Comparison of ENCODE assay signal across 1 cellular context in genomic region chr12:50149311-50149710, GRCh38.
TF ChIP-seq lines count a peak whose summit lies in the region.

No MANE protein-coding gene starts in this region.

TF ChIP-seq in endothelial cell of umbilical vein, 7 proteins besides CTCF, POLR2A, EP300 and RAD21:
- no peak for TF ChIP-seq GATA2 (IDR thresholded peaks at IDR 0.05; ENCODE audit: insufficient read depth, insufficient read length, low read depth, low read length)
- no peak for TF ChIP-seq MYC (IDR thresholded peaks at IDR 0.05; ENCODE audit: low read depth, low read length)
- TF ChIP-seq JUN (IDR thresholded peaks at IDR 0.05; ENCODE audit: borderline replicate concordance, insufficient read depth, insufficient read length, low read depth) = no peak
- no peak for TF ChIP-seq POLR2AphosphoS5 (IDR thresholded peaks at IDR 0.05; ENCODE audit: insufficient read depth, low read depth, low read length)
- TF ChIP-seq MAX (IDR thresholded peaks at IDR 0.05; ENCODE audit: insufficient read depth, insufficient read length) = no peak
- no peak for TF ChIP-seq EZH2 (IDR thresholded peaks at IDR 0.05; ENCODE audit: borderline replicate concordance, low read depth, low read length, severe bottlenecking)
- TF ChIP-seq FOS (IDR thresholded peaks at IDR 0.05; ENCODE audit: borderline replicate concordance, insufficient read depth, low read length) = no peak
TF ChIP-seq in endothelial cell of umbilical vein: peak in this region for 0.
